ENCODE assay signal across 8 cellular contexts in the genomic region with DNA sequence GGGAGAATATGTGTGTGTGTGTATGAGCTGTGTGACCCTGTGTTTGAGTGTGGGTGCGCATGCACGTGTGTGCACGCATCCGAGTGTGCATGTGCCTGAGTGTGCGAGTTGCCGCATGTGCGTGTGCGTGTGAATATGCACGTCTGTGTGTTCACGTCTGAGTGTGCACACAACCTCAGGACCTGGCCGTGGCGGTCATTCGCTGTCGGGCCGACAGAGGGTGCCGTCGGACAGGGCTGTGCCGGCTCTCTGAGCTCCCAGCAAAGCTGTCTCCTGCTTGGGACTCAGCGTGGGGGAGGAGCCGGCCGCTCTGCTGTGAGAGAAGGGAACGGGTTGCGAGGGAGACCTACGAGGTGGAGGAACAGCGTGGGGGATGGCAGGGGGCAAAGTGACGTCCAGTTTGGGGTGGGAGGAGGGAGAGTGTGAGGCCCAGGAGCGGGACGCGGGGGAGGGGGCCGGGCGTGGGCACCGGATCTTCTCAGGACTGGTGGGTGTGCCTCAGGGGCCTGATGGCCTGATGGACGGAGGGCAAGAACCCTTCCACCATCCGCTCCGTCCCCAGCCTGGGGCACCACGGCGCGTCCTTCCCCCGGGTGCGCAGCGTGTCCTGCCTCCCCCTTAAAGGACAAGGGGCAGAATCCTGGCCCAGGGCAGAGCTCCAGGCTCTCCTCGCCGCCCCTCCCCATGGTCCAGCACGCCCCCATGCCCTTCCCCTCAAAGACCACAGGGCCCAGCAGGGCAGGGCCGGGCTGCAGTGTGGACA. TPM values are rescaled to one million over a fixed set of nuclear protein-coding genes. Genes with fewer than 3 reads are reported as not detected.
DNase-seq lines count a peak whose midpoint lies in the region; ATAC-seq lines count a peak whose summit lies in the region.

No MANE protein-coding gene starts in this region.

- H3K9me3 Mint-ChIP-seq in CD8-positive, alpha-beta memory T cell, result peaks cover 0 to 2% (median 0%) of the 10 kb centered on the region in 5 donors

- no peak overlapping the region for H3K4me3 ChIP-seq in CD8-positive, alpha-beta memory T cell (ENCODE audit: low read length)
- H3K4me3 ChIP-seq in SJSA1, result no peak overlapping the region

- no peaks in the 10 kb centered on the region for H3K36me3 ChIP-seq in CD8-positive, alpha-beta memory T cell (ENCODE audit: insufficient read depth, low read length)
- no peaks in the 10 kb centered on the region for H3K36me3 ChIP-seq in SJSA1

- H3K9me3 ChIP-seq in CD8-positive, alpha-beta memory T cell (ENCODE audit: low read length), result no peaks in the 10 kb centered on the region
- no peaks in the 10 kb centered on the region for H3K9me3 ChIP-seq in SJSA1 (replicated peaks)

- peaks cover 42 to 48% of the 10 kb centered on the region in 2 donors for H3K27me3 Mint-ChIP-seq in CD8-positive, alpha-beta memory T cell

- H3K27ac Mint-ChIP-seq in CD8-positive, alpha-beta memory T cell, result peak overlapping the region in 6 of 8 donors; percentile 10 to 75 (median 43)

- peaks cover 16% of the 10 kb centered on the region for H3K4me1 ChIP-seq in CD8-positive, alpha-beta memory T cell (ENCODE audit: insufficient read depth, low read length)
- peaks cover 6% of the 10 kb centered on the region; the same call in 1 of the 2 replicates for H3K4me1 ChIP-seq in SJSA1 (replicated peaks)

- peaks cover 16 to 32% (median 17%) of the 10 kb centered on the region in 3 donors for H3K4me1 Mint-ChIP-seq in CD8-positive, alpha-beta memory T cell

- peak overlapping the region in 6 of 7 donors; percentile 49 to 86 (median 76) for H3K4me3 Mint-ChIP-seq in CD8-positive, alpha-beta memory T cell

- CTCF ChIA-PET in CD8-positive, alpha-beta memory T cell (lab: Charles Lee), result interaction anchor here (0.6 to 2.1 kb wide), 27 partner anchors 9 to 210 kb away, joined by 3 to 13 read pairs (median 5); no protein-coding TSS in a partner anchor

- DNase-seq in CD8-positive, alpha-beta memory T cell, result peak; percentile 73 to 89 (median 76)
- DNase-seq in M059J (ENCODE audit: low read depth) (peak; percentile 81), SJSA1 (ENCODE audit: low read depth in 1 of 2, low spot score in 2 of 2) (peak; percentile 47 to 88), germinal center (ENCODE audit: low spot score) (peak; percentile 88), occipital lobe (lab: John Stamatoyannopoulos, UW) (peak; percentile 68), substantia nigra (lab: John Stamatoyannopoulos, UW) (peak in 48 of 49 donors; percentile 4 to 85 (median 70))
- DNase-seq in activated gamma-delta T cell treated with anti-CD3 and anti-CD28 coated beads, Interleukin-2, amount 50 U/mL, for 16 hours (ENCODE audit: low read depth), result peak; percentile 68

- H3K36me3 Mint-ChIP-seq in CD8-positive, alpha-beta memory T cell, result no peaks in the 10 kb centered on the region

- no peak overlapping the region for H3K27ac ChIP-seq in CD8-positive, alpha-beta memory T cell (ENCODE audit: low read depth, low read length)
- H3K27ac ChIP-seq in SJSA1, result no peak overlapping the region
- no peak overlapping the region for H3K27ac ChIP-seq in substantia nigra (ENCODE audit: low read depth, low read length, poor library complexity, severe bottlenecking)

- POLR2A ChIA-PET in CD8-positive, alpha-beta memory T cell (lab: Charles Lee), result no interaction called here

- H3K27me3 ChIP-seq in CD8-positive, alpha-beta memory T cell (ENCODE audit: insufficient read depth, low read length, poor library complexity, severe bottlenecking), result peaks cover 28% of the 10 kb centered on the region
- peaks cover 77% of the 10 kb centered on the region for H3K27me3 ChIP-seq in SJSA1 (replicated peaks)

- ATAC-seq in GM21423 (IDR thresholded peaks at IDR 0.05; ENCODE audit: unreplicated experiment), result peak; percentile 76

RNA-seq across cellular contexts. Expression of a gene that starts 19.9 kb away (rescaled TPM):
- 10 to 100 TPM; 26.4 to 26.8 TPM for total RNA-seq in CD8-positive, alpha-beta memory T cell
- 1.0 TPM for polyA plus RNA-seq in CD8-positive, alpha-beta memory T cell
- not detected in 2 replicates for total RNA-seq in M059J (2014; rRNA removed; shearing (Covaris generic))
- not detected in 2 replicates for total RNA-seq in SJSA1 (2014; rRNA removed; shearing (Covaris generic))
- 0.16 TPM for total RNA-seq in occipital lobe

RNA-seq across cellular contexts. Expression of a gene that starts 34.3 kb away (rescaled TPM):
- total RNA-seq in CD8-positive, alpha-beta memory T cell, result not detected
- not detected for polyA plus RNA-seq in CD8-positive, alpha-beta memory T cell
- not detected in 2 replicates for total RNA-seq in M059J (2014; rRNA removed; shearing (Covaris generic))
- not detected in 2 replicates for total RNA-seq in SJSA1 (2014; rRNA removed; shearing (Covaris generic))
- not detected for total RNA-seq in occipital lobe

RNA-seq across cellular contexts. Expression of a gene that starts 34.5 kb away (rescaled TPM):
- 10 to 100 TPM; 44.9 to 45.5 TPM for total RNA-seq in CD8-positive, alpha-beta memory T cell
- polyA plus RNA-seq in CD8-positive, alpha-beta memory T cell, result 19.0 TPM
- total RNA-seq in M059J (2014; rRNA removed; shearing (Covaris generic)), result 40.4 and 53.4 TPM in 2 replicates
- total RNA-seq in SJSA1 (2014; rRNA removed; shearing (Covaris generic)), result 14.2 and 20.7 TPM in 2 replicates
- 56.9 TPM for total RNA-seq in occipital lobe

RNA-seq across cellular contexts. Expression of a gene that starts 46.1 kb away (rescaled TPM):
- total RNA-seq in CD8-positive, alpha-beta memory T cell, result 10 to 100 TPM; 55.3 to 57.3 TPM
- polyA plus RNA-seq in CD8-positive, alpha-beta memory T cell, result 39.0 TPM
- 26.1 and 42.6 TPM in 2 replicates for total RNA-seq in M059J (2014; rRNA removed; shearing (Covaris generic))
- 42.9 and 50.4 TPM in 2 replicates for total RNA-seq in SJSA1 (2014; rRNA removed; shearing (Covaris generic))
- total RNA-seq in occipital lobe, result 43.4 TPM

Comparison
In these comparisons a context has a peak if more than half of its experiments do, and no peak if none do; other contexts are left out.
1. RNA of a gene that starts 19.9 kb away (total RNA-seq): 26.4 to 26.8 TPM in CD8-positive, alpha-beta memory T cell; 0.16 TPM in occipital lobe (single experiment), not detected in M059J and not detected in SJSA1; every median in the first group is over 10 times any median in the second.
2. Peak in every context shown above with its lines, with median percentiles within 50 percentile points of each other: DNase-seq.